ENCODE assay signal across 25 cellular contexts in genomic region chr2:238810321-238810720, GRCh38.
"Had no signal": no experiment of that assay in that cellular context is flagged by ENCODE, and none has a peak within 500 bp of the region (broad histone marks: within the 10 kb centered on the region; RNA-seq: fewer than 3 reads in every experiment).

No MANE protein-coding gene starts in this region.

- H3K36me3 ChIP-seq: stomach, suprapubic skin, thoracic aorta, thyroid gland, tibial artery, tibial nerve, transverse colon, upper lobe of left lung, upper lobe of right lung, uterus had no signal

- H3K4me3 ChIP-seq: stomach, suprapubic skin, testis, thoracic aorta, thyroid gland, tibial artery, tibial nerve, transverse colon, upper lobe of left lung, upper lobe of right lung, uterus had no signal

- H3K27me3 ChIP-seq: testis, thyroid gland, tibial nerve, transverse colon, upper lobe of left lung, upper lobe of right lung, uterus had no signal

- H3K9me3 ChIP-seq: testis, thoracic aorta, thyroid gland, upper lobe of right lung had no signal

- H3K4me1 ChIP-seq: stomach, suprapubic skin, testis, thyroid gland, tibial artery, tibial nerve, transverse colon, upper lobe of left lung, upper lobe of right lung, uterus had no signal

- DNase-seq: stimulated activated CD4-positive, alpha-beta T cell treated with anti-CD3 and anti-CD28 coated beads, Interleukin-2, amount 100 ng/mL, for 48 hours; stimulated activated CD4-positive, alpha-beta T cell treated with anti-CD3 and anti-CD28 coated beads, Interleukin-4, amount 100 ng/mL, for 1 hour; stimulated activated CD4-positive, alpha-beta T cell treated with anti-CD3 and anti-CD28 coated beads, Interleukin-4, amount 100 ng/mL, for 24 hours; stimulated activated CD4-positive, alpha-beta T cell treated with anti-CD3 and anti-CD28 coated beads, Interleukin-4, amount 100 ng/mL, for 4 hours; stimulated activated CD8-positive, alpha-beta memory T cell treated with anti-CD3 and anti-CD28 coated beads, Interleukin-4, amount 100 ng/mL, for 48 hours; stimulated activated naive B cell treated with anti-CD40 and anti-IgM and Interleukin-4, amounts not matched to agents 10 μg/mL and 1 μg/mL and 100 μg/mL, for 72 hours; stimulated activated naive CD4-positive, alpha-beta T cell; stimulated activated naive CD4-positive, alpha-beta T cell treated with Interleukin-2 at 50 U/mL for 16 hours; stimulated activated naive CD8-positive, alpha-beta T cell treated with anti-CD3 and anti-CD28 coated beads, Interleukin-15, amount 100 ng/mL, for 72 hours; stimulated activated naive CD8-positive, alpha-beta T cell treated with anti-CD3 and anti-CD28 coated beads, Interleukin-15, Interleukin-2, amounts not matched to agents 100 U/mL and 50 U/mL, for 24 hours; stomach; substantia nigra; testis; thyroid gland; tibial artery; transverse colon; trophoblast cell; upper lobe of left lung; upper lobe of right lung; uterus had no signal

- H3K27ac ChIP-seq: stomach, testis, thoracic aorta, thyroid gland, tibial artery, tibial nerve, transverse colon, upper lobe of left lung, upper lobe of right lung, uterus had no signal

- ATAC-seq: stimulated activated effector memory CD8-positive, alpha-beta T cell treated with anti-CD3 and anti-CD28 coated beads, Interleukin-12 subunit alpha, Interleukin-12 subunit beta, amount 100 ng/mL, for 72 hours; stimulated activated memory B cell treated with anti-CD40 and anti-IgM and Interleukin-4, amounts not matched to agents 10 μg/mL and 1 μg/mL and 100 μg/mL, for 72 hours; stimulated activated naive B cell treated with anti-CD40 and anti-IgM and Interleukin-4, amounts not matched to agents 10 μg/mL and 1 μg/mL and 100 μg/mL, for 72 hours; stimulated activated naive CD8-positive, alpha-beta T cell treated with anti-CD3 and anti-CD28 coated beads, Interleukin-15, amount 100 ng/mL, for 72 hours; stimulated activated naive CD8-positive, alpha-beta T cell treated with anti-CD3 and anti-CD28 coated beads, Interleukin-15, Interleukin-2, amounts not matched to agents 100 U/mL and 50 U/mL, for 24 hours; upper lobe of right lung had no signal
